In the genomic region with DNA sequence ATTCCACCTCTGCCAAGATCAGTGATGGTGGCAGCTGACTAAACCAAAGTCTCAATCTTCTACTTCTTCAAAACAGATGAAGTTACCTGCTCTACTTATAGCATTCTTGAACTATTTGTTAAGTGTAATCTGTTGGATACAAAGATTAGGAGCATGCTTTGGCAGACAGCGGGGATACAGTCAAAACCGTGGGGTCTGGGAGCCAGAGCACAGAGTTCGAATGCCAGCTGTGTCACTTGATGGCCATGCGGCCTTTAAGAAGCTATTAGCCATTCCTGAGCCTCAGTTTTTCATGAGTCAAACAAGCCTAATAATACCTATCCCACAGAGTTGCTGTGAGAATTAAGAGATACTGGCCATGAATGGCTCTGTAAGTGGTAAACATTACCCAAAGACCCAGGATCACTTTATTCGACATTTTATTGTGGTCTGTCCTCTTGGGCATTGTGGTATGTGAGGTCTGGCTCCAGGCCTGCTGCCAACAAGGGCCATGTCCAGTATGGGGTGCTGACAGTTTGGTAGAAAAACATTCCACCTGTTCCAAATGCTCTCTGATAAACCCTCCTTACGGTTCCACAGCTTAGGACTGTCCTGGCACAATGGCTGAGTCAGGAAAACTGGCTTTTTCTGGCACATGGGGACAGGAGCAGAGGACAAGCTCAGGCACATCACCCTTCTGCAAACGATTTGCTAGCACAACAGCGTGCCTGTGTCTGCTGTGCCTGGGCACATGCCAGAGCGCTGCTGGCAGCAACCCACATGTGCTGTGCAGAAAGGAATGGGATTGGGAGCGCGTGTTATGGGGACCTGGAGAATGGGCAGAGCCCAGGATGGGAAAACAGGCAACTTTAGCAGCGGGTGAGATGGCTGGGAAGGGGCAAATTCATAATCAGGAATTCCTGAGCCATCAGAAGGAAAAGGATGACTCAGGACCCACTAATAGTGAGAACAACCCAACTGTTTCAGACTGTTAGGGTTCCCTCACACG, we compare ENCODE assay signal across 9 cellular contexts. TPM values are rescaled to one million over a fixed set of nuclear protein-coding genes. Genes with fewer than 3 reads are reported as not detected.
DNase-seq lines count a peak whose midpoint lies in the region; ATAC-seq and TF ChIP-seq lines count a peak whose summit lies in the region.
"Had no signal": no experiment of that assay in that cellular context is flagged by ENCODE, and none has a peak within 500 bp of the region (broad histone marks: within the 10 kb centered on the region; RNA-seq: fewer than 3 reads in every experiment).

No MANE protein-coding gene starts in this region.

- POLR2A ChIA-PET in activated CD4-positive, alpha-beta memory T cell treated with anti-CD3 and anti-CD28 coated beads for 36 hours (lab: Charles Lee) = interaction anchor here (0.6 to 4.0 kb wide), 3 partner anchors 21 to 626 kb away, joined by 3 to 15 read pairs (median 4); partner anchors contain the start of gene EIF6
- POLR2A ChIA-PET in activated CD4-positive, alpha-beta memory T cell treated with anti-CD3 and anti-CD28 coated beads, Interleukin-2, amount 10 ng/mL, durations not matched to agents 7 days and 5 days (lab: Charles Lee) = interaction anchor here (0.9 to 3.3 kb wide), 2 partner anchors 24 to 147 kb away, joined by 3 to 11 read pairs; partner anchors contain the start of gene CEP250

- peaks cover 12 to 22% (median 17%) of the 10 kb centered on the region in 4 donors for H3K4me1 ChIP-seq in upper lobe of left lung

- TF ChIP-seq CTCF in astrocyte of the spinal cord (IDR thresholded peaks at IDR 0.05; ENCODE audit: low read depth, low read length) = no peak
- TF ChIP-seq CTCF in upper lobe of left lung (IDR thresholded peaks at IDR 0.05) = no peak

- no peak overlapping the region for H3K4me3 Mint-ChIP-seq in activated CD4-positive, alpha-beta memory T cell treated with anti-CD3 and anti-CD28 coated beads for 36 hours
- H3K4me3 Mint-ChIP-seq in activated CD4-positive, alpha-beta memory T cell treated with anti-CD3 and anti-CD28 coated beads, Interleukin-2, amount 10 ng/mL, durations not matched to agents 7 days and 5 days = no peak overlapping the region
- no peak overlapping the region for H3K4me3 Mint-ChIP-seq in stimulated activated naive CD8-positive, alpha-beta T cell treated with anti-CD3 and anti-CD28 coated beads, Interleukin-15, amount 100 ng/mL, for 72 hours

- CTCF ChIA-PET in activated CD4-positive, alpha-beta memory T cell treated with anti-CD3 and anti-CD28 coated beads for 36 hours (lab: Charles Lee) = interaction anchor here (0.6 to 8.0 kb wide), 9 partner anchors 10 to 146 kb away, joined by 3 to 151 read pairs (median 37); partner anchors contain the start of genes CEP250 and GDF5
- CTCF ChIA-PET in activated CD4-positive, alpha-beta memory T cell treated with anti-CD3 and anti-CD28 coated beads, Interleukin-2, amount 10 ng/mL, durations not matched to agents 7 days and 5 days (lab: Charles Lee) = interaction anchor here (0.6 to 7.1 kb wide), 8 partner anchors 10 to 1961 kb away, joined by 3 to 95 read pairs (median 10); partner anchors contain the start of gene CEP250

- peaks cover 0 to 5% (median 5%) of the 10 kb centered on the region in 4 donors for H3K36me3 ChIP-seq in upper lobe of left lung

- in situ Hi-C loops in astrocyte of the spinal cord (cut with HindIII; ENCODE audit: low sequenced_read_pairs) = loop anchor here (25.0 kb wide), 1 partner anchor 129 kb away; the partner anchor contains the start of gene GDF5

- no peaks in the 10 kb centered on the region for H3K27me3 Mint-ChIP-seq in activated CD4-positive, alpha-beta memory T cell treated with anti-CD3 and anti-CD28 coated beads for 36 hours
- no peaks in the 10 kb centered on the region for H3K27me3 Mint-ChIP-seq in activated CD4-positive, alpha-beta memory T cell treated with anti-CD3 and anti-CD28 coated beads, Interleukin-2, amount 10 ng/mL, durations not matched to agents 7 days and 5 days
- no peaks in the 10 kb centered on the region for H3K27me3 Mint-ChIP-seq in stimulated activated naive CD8-positive, alpha-beta T cell treated with anti-CD3 and anti-CD28 coated beads, Interleukin-15, amount 100 ng/mL, for 72 hours

- no peaks in the 10 kb centered on the region for H3K27me3 ChIP-seq in upper lobe of left lung

- H3K4me1 Mint-ChIP-seq in activated CD4-positive, alpha-beta memory T cell treated with anti-CD3 and anti-CD28 coated beads for 36 hours (ENCODE audit: low read depth) = peaks cover 75% of the 10 kb centered on the region
- H3K4me1 Mint-ChIP-seq in activated CD4-positive, alpha-beta memory T cell treated with anti-CD3 and anti-CD28 coated beads, Interleukin-2, amount 10 ng/mL, durations not matched to agents 7 days and 5 days = peaks cover 72% of the 10 kb centered on the region
- H3K4me1 Mint-ChIP-seq in stimulated activated naive CD8-positive, alpha-beta T cell treated with anti-CD3 and anti-CD28 coated beads, Interleukin-15, amount 100 ng/mL, for 72 hours = peaks cover 73% of the 10 kb centered on the region

- peak overlapping the region; percentile 15 for H3K27ac Mint-ChIP-seq in activated CD4-positive, alpha-beta memory T cell treated with anti-CD3 and anti-CD28 coated beads for 36 hours
- no peak overlapping the region for H3K27ac Mint-ChIP-seq in activated CD4-positive, alpha-beta memory T cell treated with anti-CD3 and anti-CD28 coated beads, Interleukin-2, amount 10 ng/mL, durations not matched to agents 7 days and 5 days
- peak overlapping the region in 1 of 2 donors; percentile 6 for H3K27ac Mint-ChIP-seq in stimulated activated naive CD8-positive, alpha-beta T cell treated with anti-CD3 and anti-CD28 coated beads, Interleukin-15, amount 100 ng/mL, for 72 hours

- H3K4me3 ChIP-seq in astrocyte of the spinal cord (ENCODE audit: low read depth, low read length) = no peak overlapping the region
- H3K4me3 ChIP-seq in upper lobe of left lung = no peak overlapping the region

- no peak for TF ChIP-seq EP300 in upper lobe of left lung (IDR thresholded peaks at IDR 0.05)

- TF ChIP-seq POLR2A in upper lobe of left lung (IDR thresholded peaks at IDR 0.05) = no peak

- no peaks in the 10 kb centered on the region for H3K9me3 Mint-ChIP-seq in activated CD4-positive, alpha-beta memory T cell treated with anti-CD3 and anti-CD28 coated beads for 36 hours
- H3K9me3 Mint-ChIP-seq in activated CD4-positive, alpha-beta memory T cell treated with anti-CD3 and anti-CD28 coated beads, Interleukin-2, amount 10 ng/mL, durations not matched to agents 7 days and 5 days = no peaks in the 10 kb centered on the region
- no peaks in the 10 kb centered on the region for H3K9me3 Mint-ChIP-seq in stimulated activated naive CD8-positive, alpha-beta T cell treated with anti-CD3 and anti-CD28 coated beads, Interleukin-15, amount 100 ng/mL, for 72 hours

- H3K9me3 ChIP-seq in upper lobe of left lung = no peaks in the 10 kb centered on the region

- peak overlapping the region in 3 of 4 donors; percentile 22 to 44 (median 31) for H3K27ac ChIP-seq in upper lobe of left lung

- DNase-seq in activated CD4-positive, alpha-beta memory T cell treated with anti-CD3 and anti-CD28 coated beads for 36 hours = no peak
- DNase-seq in activated CD4-positive, alpha-beta memory T cell treated with anti-CD3 and anti-CD28 coated beads, Interleukin-2, amount 10 ng/mL, durations not matched to agents 7 days and 5 days = no peak
- DNase-seq in astrocyte of the spinal cord (ENCODE audit: low read depth, low spot score) = peak; percentile 82
- peak; percentile 48 for DNase-seq in inferior parietal cortex (ENCODE audit: extremely low spot score)
- peak in 1 of 2 donors; percentile 81 for DNase-seq in upper lobe of left lung
- DNase-seq in stimulated activated naive CD8-positive, alpha-beta T cell treated with anti-CD3 and anti-CD28 coated beads, Interleukin-15, amount 100 ng/mL, for 72 hours = no peak

- ATAC-seq in upper lobe of left lung (ENCODE audit: low FRiP score in 2 of 2) (no peak), GM21529 (IDR thresholded peaks at IDR 0.05; ENCODE audit: unreplicated experiment) (no peak), GM18519 (IDR thresholded peaks at IDR 0.05; ENCODE audit: low FRiP score, unreplicated experiment) (no peak)
- ATAC-seq in stimulated activated naive CD8-positive, alpha-beta T cell treated with anti-CD3 and anti-CD28 coated beads, Interleukin-15, amount 100 ng/mL, for 72 hours = no peak

- peaks cover 12% of the 10 kb centered on the region for H3K36me3 Mint-ChIP-seq in activated CD4-positive, alpha-beta memory T cell treated with anti-CD3 and anti-CD28 coated beads for 36 hours
- peaks cover 7% of the 10 kb centered on the region for H3K36me3 Mint-ChIP-seq in activated CD4-positive, alpha-beta memory T cell treated with anti-CD3 and anti-CD28 coated beads, Interleukin-2, amount 10 ng/mL, durations not matched to agents 7 days and 5 days (ENCODE audit: low read depth)

- intact Hi-C loops in activated CD4-positive, alpha-beta memory T cell treated with anti-CD3 and anti-CD28 coated beads for 36 hours (cut with micrococcal nuclease) = no loop called here

- WGBS in upper lobe of left lung, 2 donors = 78 to 80% methylated on average over 11 to 12 of the region's 13 CpGs

RNA-seq across cellular contexts. Expression of gene FAM83C, which starts 15.7 kb away (rescaled TPM):
- not detected for total RNA-seq in activated CD4-positive, alpha-beta memory T cell treated with anti-CD3 and anti-CD28 coated beads for 36 hours
- total RNA-seq in activated CD4-positive, alpha-beta memory T cell treated with anti-CD3 and anti-CD28 coated beads, Interleukin-2, amount 10 ng/mL, durations not matched to agents 7 days and 5 days = not detected
- total RNA-seq in upper lobe of left lung = not detected
- total RNA-seq: NCI-H460 had no signal

RNA-seq across cellular contexts. Expression of gene EIF6, which starts 23.4 kb away (rescaled TPM):
- 100 to 1,000 TPM; 115 to 120 TPM for total RNA-seq in activated CD4-positive, alpha-beta memory T cell treated with anti-CD3 and anti-CD28 coated beads for 36 hours
- total RNA-seq in activated CD4-positive, alpha-beta memory T cell treated with anti-CD3 and anti-CD28 coated beads, Interleukin-2, amount 10 ng/mL, durations not matched to agents 7 days and 5 days = 10 to 100 TPM; 86.1 to 91.3 TPM
- total RNA-seq in upper lobe of left lung = 100 to 1,000 TPM in 2 of 6 donors, 10 to 100 TPM in 4; 57.5 to 106 (median 88.7) TPM

RNA-seq across cellular contexts. Expression of gene MMP24OS, which starts 30.0 kb away (rescaled TPM):
- total RNA-seq in activated CD4-positive, alpha-beta memory T cell treated with anti-CD3 and anti-CD28 coated beads for 36 hours = 10 to 100 TPM; 35.0 to 38.1 TPM
- 10 to 100 TPM; 45.6 to 48.7 TPM for total RNA-seq in activated CD4-positive, alpha-beta memory T cell treated with anti-CD3 and anti-CD28 coated beads, Interleukin-2, amount 10 ng/mL, durations not matched to agents 7 days and 5 days
- total RNA-seq in upper lobe of left lung = 100 to 1,000 TPM in 1 of 6 donors, 10 to 100 TPM in 5; 27.8 to 145 (median 42.6) TPM

Comparison
In these comparisons a context has a peak if more than half of its experiments do, and no peak if none do; other contexts are left out.
1. DNase-seq: peak in astrocyte of the spinal cord (single experiment) and inferior parietal cortex (single experiment); none in activated CD4-positive, alpha-beta memory T cell treated with anti-CD3 and anti-CD28 coated beads for 36 hours (single experiment), activated CD4-positive, alpha-beta memory T cell treated with anti-CD3 and anti-CD28 coated beads, Interleukin-2, amount 10 ng/mL, durations not matched to agents 7 days and 5 days (single experiment) and stimulated activated naive CD8-positive, alpha-beta T cell treated with anti-CD3 and anti-CD28 coated beads, Interleukin-15, amount 100 ng/mL, for 72 hours (0 of 2).